ENCODE assay signal across 9 cellular contexts in genomic region chr3:49454898-49455681, GRCh38. TPM values are rescaled to one million over a fixed set of nuclear protein-coding genes. Genes with fewer than 3 reads are reported as not detected.
DNase-seq lines count a peak whose midpoint lies in the region; ATAC-seq and TF ChIP-seq lines count a peak whose summit lies in the region.
"Had no signal": no experiment of that assay in that cellular context is flagged by ENCODE, and none has a peak within 500 bp of the region (broad histone marks: within the 10 kb centered on the region; RNA-seq: fewer than 3 reads in every experiment).

No MANE protein-coding gene starts in this region.

- no peak overlapping the region for H3K4me3 ChIP-seq in right atrium auricular region
- H3K4me3 ChIP-seq in left lung: no peak overlapping the region
- no peak overlapping the region for H3K4me3 ChIP-seq in aorta (ENCODE audit: low read length in 2 of 2)
- no peak overlapping the region for H3K4me3 ChIP-seq in SK-N-SH (ENCODE audit: low read depth in 2 of 2, low read length in 1 of 2)
- H3K4me3 ChIP-seq: SJSA1 had no signal

- H3K27ac ChIP-seq in right atrium auricular region (peak overlapping the region in 1 of 2 donors; percentile 21), left lung (no peak overlapping the region), aorta (ENCODE audit: low read depth in 1 of 2, low read length in 2 of 2) (peak overlapping the region in 1 of 2 donors; percentile 56), SK-N-SH (ENCODE audit: low read depth in 2 of 2, low read length in 1 of 2) (no peak overlapping the region)
- H3K27ac ChIP-seq: SJSA1 had no signal

- no peak overlapping the region for H3K9ac ChIP-seq in SK-N-SH

- no peaks in the 10 kb centered on the region for H3F3A ChIP-seq in SK-N-SH (replicated peaks; ENCODE audit: insufficient read depth)

- intact Hi-C loops in Right ventricle myocardium inferior (cut with DNase I): no loop called here
- intact Hi-C loops in left lung (cut with DNase I): no loop called here
- intact Hi-C loops in aorta (cut with DNase I): no loop called here

- POLR2A ChIA-PET in SK-N-SH (lab: Yijun Ruan, JAX): interaction anchor here (0.9 kb wide), 1 partner anchor 43 kb away, joined by 3 read pairs; the partner anchor contains the start of gene RHOA

- TF ChIP-seq CTCF in right atrium auricular region (IDR thresholded peaks at IDR 0.05): no peak
- no peak for TF ChIP-seq CTCF in left lung (IDR thresholded peaks at IDR 0.05)
- no peak for TF ChIP-seq CTCF in SK-N-SH (IDR thresholded peaks at IDR 0.05)

- WGBS in aorta, 2 donors: 8 to 11% methylated on average over 3 of the region's 3 CpGs
- 89% methylated on average over 2 of the region's 3 CpGs for WGBS in SK-N-SH (ENCODE audit: low lambda C conversion rate)

- ATAC-seq in Right ventricle myocardium inferior: peak; percentile 62
- peak; percentile 11 for ATAC-seq in left lung
- peak; percentile 46 for ATAC-seq in aorta (ENCODE audit: low FRiP score)

- DNase-seq in Right ventricle myocardium inferior (ENCODE audit: missing footprints): no peak
- DNase-seq in right atrium auricular region (ENCODE audit: low spot score): no peak
- no peak for DNase-seq in left lung
- DNase-seq in aorta: no peak
- DNase-seq in SK-N-SH: no peak
- DNase-seq in T1000 (lab: John Stamatoyannopoulos, UW): no peak
- DNase-seq: activated T-cell treated with anti-CD3 and anti-CD28 coated beads, Interleukin-2, amount 50 U/mL, for 24 hours; NCI-H446 had no signal

- TF ChIP-seq EP300 in SK-N-SH (IDR thresholded peaks at IDR 0.05; ENCODE audit: borderline replicate concordance in 1 of 2, low read depth in 1 of 2, low read length in 1 of 2): no peak

- CTCF ChIA-PET in SK-N-SH (lab: Yijun Ruan, JAX): interaction anchor here (0.6 to 1.3 kb wide), 5 partner anchors 75 to 284 kb away, joined by 3 read pairs; partner anchors contain the start of gene USP4

- no peaks in the 10 kb centered on the region for H3K79me2 ChIP-seq in SK-N-SH (ENCODE audit: insufficient read depth)

- H3K27me3 ChIP-seq in right atrium auricular region (no peaks in the 10 kb centered on the region), left lung (no peaks in the 10 kb centered on the region), aorta (ENCODE audit: control insufficient read depth in 1 of 2, insufficient read depth in 2 of 2, low read length in 1 of 2) (no peaks in the 10 kb centered on the region), SK-N-SH (ENCODE audit: insufficient read depth) (no peaks in the 10 kb centered on the region)
- H3K27me3 ChIP-seq: SJSA1 had no signal

- H3K9me3 ChIP-seq in right atrium auricular region (no peaks in the 10 kb centered on the region), left lung (no peaks in the 10 kb centered on the region), aorta (ENCODE audit: control insufficient read depth, low read length) (no peaks in the 10 kb centered on the region), SK-N-SH (no peaks in the 10 kb centered on the region)
- H3K9me3 ChIP-seq: SJSA1 had no signal

- H3K9me2 ChIP-seq in SK-N-SH: no peaks in the 10 kb centered on the region

- TF ChIP-seq RAD21 in SK-N-SH (IDR thresholded peaks at IDR 0.05; ENCODE audit: low read length): no peak

- no peak overlapping the region for H2AFZ ChIP-seq in SK-N-SH (ENCODE audit: low read depth)

- H4K20me1 ChIP-seq in SK-N-SH (ENCODE audit: insufficient read depth): no peaks in the 10 kb centered on the region

- H3K4me1 ChIP-seq in right atrium auricular region (peaks cover 0 to 15% of the 10 kb centered on the region in 2 donors), left lung (peaks cover 0 to 9% of the 10 kb centered on the region in 2 donors), aorta (ENCODE audit: control insufficient read depth in 1 of 2, insufficient read depth in 2 of 2, low read length in 2 of 2) (no peaks in the 10 kb centered on the region), SK-N-SH (ENCODE audit: control insufficient read depth in 1 of 2, insufficient read depth in 2 of 2, low read depth in 1 of 2, low read length in 1 of 2) (peaks cover 0 to 7% of the 10 kb centered on the region in 2 experiments; a peak in 1 of 4 replicates)

- H3K36me3 ChIP-seq in right atrium auricular region (no peaks in the 10 kb centered on the region), left lung (no peaks in the 10 kb centered on the region), aorta (ENCODE audit: control insufficient read depth in 1 of 2, insufficient read depth in 2 of 2, low read length in 1 of 2) (no peaks in the 10 kb centered on the region), SK-N-SH (replicated peaks in 1 of 2; ENCODE audit: control insufficient read depth in 1 of 2, insufficient read depth in 2 of 2, low read length in 1 of 2) (no peaks in the 10 kb centered on the region)
- H3K36me3 ChIP-seq: SJSA1 had no signal

- no peak overlapping the region for H3K4me2 ChIP-seq in SK-N-SH

TF ChIP-seq in SK-N-SH, 30 proteins besides CTCF, POLR2A, EP300 and RAD21:
- no peak for TF ChIP-seq TAF1 (IDR thresholded peaks at IDR 0.05; ENCODE audit: borderline replicate concordance, low read depth, low read length)
- TF ChIP-seq IRF3 (IDR thresholded peaks at IDR 0.05; ENCODE audit: low read depth, low read length): no peak
- TF ChIP-seq TCF12 (IDR thresholded peaks at IDR 0.05): no peak
- no peak for TF ChIP-seq YY1 (IDR thresholded peaks at IDR 0.05; ENCODE audit: low read depth)
- no peak for TF ChIP-seq USF2 (IDR thresholded peaks at IDR 0.05; ENCODE audit: borderline replicate concordance, low read depth, low read length)

RNA-seq across cellular contexts. Expression of gene DAG1, which starts 15.0 kb away (rescaled TPM):
- total RNA-seq in Right ventricle myocardium inferior: 129 TPM
- 100 to 1,000 TPM; 115 to 174 TPM for total RNA-seq in right atrium auricular region
- total RNA-seq in left lung: 100 to 1,000 TPM in 1 of 2 donors, 10 to 100 TPM in 1; 87.9 to 116 TPM
- 10 to 100 TPM; 70.3 to 87.4 TPM for total RNA-seq in aorta
- polyA plus RNA-seq in aorta: 10 to 100 TPM; 15.3 to 25.3 TPM
- 50.2 and 54.4 TPM in 2 replicates for polyA plus RNA-seq in SK-N-SH (2012; rRNA removed)
- 32.6 and 48.4 TPM in 2 replicates for polyA plus RNA-seq in SK-N-SH (2012; cell fraction: cytosol; rRNA removed)
- 33.9 and 54.3 TPM in 2 replicates for polyA plus RNA-seq in SK-N-SH (2012; cell fraction: nucleus; rRNA removed)

RNA-seq across cellular contexts. Expression of gene NICN1, which starts 26.0 kb away (rescaled TPM):
- total RNA-seq in Right ventricle myocardium inferior (15.5 TPM), right atrium auricular region (1 to 10 TPM; 4.8 to 7.4 TPM), left lung (10 to 100 TPM; 17.1 to 23.4 TPM), aorta (10 to 100 TPM; 10.7 to 25.6 TPM)
- polyA plus RNA-seq in aorta (10 to 100 TPM in 1 of 2 donors, 1 to 10 TPM in 1; 5.5 to 23.4 TPM), SK-N-SH (2012; rRNA removed) (38.7 and 56.8 TPM in 2 replicates)
- 7.4 and 9.3 TPM in 2 replicates for polyA plus RNA-seq in SK-N-SH (2012; cell fraction: cytosol; rRNA removed)
- 501 and 625 TPM in 2 replicates for polyA plus RNA-seq in SK-N-SH (2012; cell fraction: nucleus; rRNA removed)

RNA-seq across cellular contexts. Expression of gene AMT, which starts 32.8 kb away (rescaled TPM):
- total RNA-seq in Right ventricle myocardium inferior: 20.5 TPM
- total RNA-seq in right atrium auricular region: 10 to 100 TPM in 1 of 2 donors, 1 to 10 TPM in 1; 6.6 to 17.6 TPM
- 1 to 10 TPM; 5.9 to 8.8 TPM for total RNA-seq in left lung
- 10 to 100 TPM in 1 of 2 donors, 1 to 10 TPM in 1; 3.6 to 11.3 TPM for total RNA-seq in aorta
- 10 to 100 TPM; 12.6 to 70.8 TPM for polyA plus RNA-seq in aorta
- polyA plus RNA-seq in SK-N-SH (2012; rRNA removed): 17.6 and 21.3 TPM in 2 replicates
- polyA plus RNA-seq in SK-N-SH (2012; cell fraction: cytosol; rRNA removed): 1.0 and 2.1 TPM in 2 replicates
- polyA plus RNA-seq in SK-N-SH (2012; cell fraction: nucleus; rRNA removed): 185 and 225 TPM in 2 replicates

RNA-seq across cellular contexts. Expression of gene TCTA, which starts 42.9 kb away (rescaled TPM):
- total RNA-seq in Right ventricle myocardium inferior (17.1 TPM), right atrium auricular region (10 to 100 TPM; 13.9 to 23.1 TPM), left lung (10 to 100 TPM; 37.2 to 41.5 TPM), aorta (10 to 100 TPM; 23.8 to 27.2 TPM)
- polyA plus RNA-seq in aorta (10 to 100 TPM; 24.8 to 27.3 TPM), SK-N-SH (2012; rRNA removed) (42.1 and 57.5 TPM in 2 replicates)
- 37.9 and 47.3 TPM in 2 replicates for polyA plus RNA-seq in SK-N-SH (2012; cell fraction: cytosol; rRNA removed)
- 26.5 and 29.9 TPM in 2 replicates for polyA plus RNA-seq in SK-N-SH (2012; cell fraction: nucleus; rRNA removed)

RNA-seq across cellular contexts. Expression of gene RHOA, which starts 43.3 kb away (rescaled TPM):
- 285 TPM for total RNA-seq in Right ventricle myocardium inferior
- total RNA-seq in right atrium auricular region: 100 to 1,000 TPM; 292 to 304 TPM
- total RNA-seq in left lung: 100 to 1,000 TPM; 480 to 625 TPM
- 100 to 1,000 TPM; 465 to 552 TPM for total RNA-seq in aorta
- polyA plus RNA-seq in aorta: 100 to 1,000 TPM; 367 to 580 TPM
- polyA plus RNA-seq in SK-N-SH (2012; rRNA removed): 221 and 312 TPM in 2 replicates
- 300 and 334 TPM in 2 replicates for polyA plus RNA-seq in SK-N-SH (2012; cell fraction: cytosol; rRNA removed)
- polyA plus RNA-seq in SK-N-SH (2012; cell fraction: nucleus; rRNA removed): 174 and 183 TPM in 2 replicates

Comparison
In these comparisons a context has a peak if more than half of its experiments do, and no peak if none do; other contexts are left out.
1. ATAC-seq: peak in every context shown above with its lines; median percentile 62 in Right ventricle myocardium inferior; 46 in aorta; 11 in left lung.